Comparison of ENCODE assay signal across 9 cellular contexts in the genomic region with DNA sequence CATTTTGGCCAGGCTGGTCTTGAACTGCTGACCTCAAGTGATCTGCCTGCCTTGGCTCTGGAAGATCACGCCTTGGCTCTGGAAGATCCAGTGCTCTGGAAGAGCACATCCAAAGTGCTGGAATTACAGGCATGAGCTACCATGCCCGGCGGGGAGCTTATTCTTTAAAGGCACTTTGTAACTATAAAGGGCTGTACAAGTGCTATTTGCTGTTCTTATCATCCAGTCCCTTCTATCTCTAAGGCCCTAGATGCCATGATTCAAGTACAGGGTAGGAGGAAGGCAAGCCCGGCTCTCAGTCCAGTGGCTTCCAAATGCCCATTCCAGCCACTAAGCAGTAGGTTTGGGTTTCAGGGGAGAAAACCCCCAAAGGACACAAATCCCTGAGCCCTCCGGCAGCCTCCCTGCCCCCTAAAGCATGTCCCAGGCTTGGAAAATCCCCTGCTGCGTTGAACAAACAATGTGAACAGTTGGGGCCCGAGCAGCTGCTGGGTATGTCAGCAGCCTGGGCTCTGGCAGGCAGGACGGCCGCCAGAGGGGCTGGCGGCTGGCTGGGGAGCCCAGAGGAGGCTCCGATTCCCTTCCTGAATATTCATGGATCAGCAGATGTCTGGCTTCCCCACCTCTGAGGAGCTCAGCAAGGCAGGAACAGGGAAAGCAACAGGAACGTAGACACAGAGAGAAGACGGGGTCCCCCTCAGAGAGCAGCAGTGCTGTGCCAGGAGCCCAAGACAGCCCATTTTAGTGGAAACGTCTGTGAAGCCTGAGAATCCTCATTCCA. TPM values are rescaled to one million over a fixed set of nuclear protein-coding genes. Genes with fewer than 3 reads are reported as not detected.
DNase-seq lines count a peak whose midpoint lies in the region; ATAC-seq and TF ChIP-seq lines count a peak whose summit lies in the region.
"Had no signal": no experiment of that assay in that cellular context is flagged by ENCODE, and none has a peak within 500 bp of the region (broad histone marks: within the 10 kb centered on the region; RNA-seq: fewer than 3 reads in every experiment).

No MANE protein-coding gene starts in this region.

- H3K27ac ChIP-seq in SK-N-MC (peak overlapping the region; percentile 92), foreskin keratinocyte (no peak overlapping the region)

- ATAC-seq in HG03571 (IDR thresholded peaks at IDR 0.05; ENCODE audit: unreplicated experiment) (no peak), foreskin keratinocyte (no peak)

- TF ChIP-seq CTCF in foreskin keratinocyte (conservative IDR thresholded peaks at IDR 0.05), result no peak

- no peak overlapping the region for H3K4me3 ChIP-seq in MG63
- H3K4me3 ChIP-seq in SK-N-MC, result peak overlapping the region; percentile 68
- H3K4me3 ChIP-seq in skeletal muscle cell (ENCODE audit: low read depth, low read length), result peak overlapping the region; percentile 13

- H3K9ac ChIP-seq in SK-N-MC (ENCODE audit: insufficient read length), result no peak overlapping the region

- H3K27me3 ChIP-seq in MG63 (no peaks in the 10 kb centered on the region), foreskin keratinocyte (peaks cover 49% of the 10 kb centered on the region)

- H3K36me3 ChIP-seq in MG63, result no peaks in the 10 kb centered on the region
- H3K36me3 ChIP-seq in SK-N-MC (ENCODE audit: insufficient read depth, low read length), result no peaks in the 10 kb centered on the region

- DNase-seq in MG63, result peak; percentile 73
- peak; percentile 16 for DNase-seq in SK-N-MC (ENCODE audit: low read depth, low spot score)
- peak in 30 of 51 donors; percentile 3 to 65 (median 36) for DNase-seq in hypothalamus (lab: John Stamatoyannopoulos, UW)
- no peak for DNase-seq in skeletal muscle cell (ENCODE audit: low read depth)
- no peak for DNase-seq in stimulated activated CD4-positive, alpha-beta T cell treated with anti-CD3 and anti-CD28 coated beads, Interleukin-2, amount 100 ng/mL, for 48 hours
- no peak for DNase-seq in foreskin keratinocyte
- DNase-seq in putamen (ENCODE audit: low spot score), result no peak
- DNase-seq: effector CD8-positive, alpha-beta T cell had no signal

- H3K9me3 ChIP-seq in MG63, result no peaks in the 10 kb centered on the region
- H3K9me3 ChIP-seq in SK-N-MC (ENCODE audit: low read depth, low read length), result no peaks in the 10 kb centered on the region

- no peaks in the 10 kb centered on the region for H3K4me1 ChIP-seq in foreskin keratinocyte

RNA-seq across cellular contexts. Expression of a gene that starts 7.7 kb away (rescaled TPM):
- 1.1 and 3.0 TPM in 2 replicates for total RNA-seq in MG63 (2014; rRNA removed; shearing (Covaris generic); ENCODE audit: low replicate concordance)
- total RNA-seq in foreskin keratinocyte, result 0.10 and 0.11 TPM in 2 replicates
- polyA plus RNA-seq in foreskin keratinocyte, result 0.07 and 0.09 TPM in 2 replicates

RNA-seq across cellular contexts. Expression of a gene that starts 37.2 kb away (rescaled TPM):
- total RNA-seq in MG63 (2014; rRNA removed; shearing (Covaris generic); ENCODE audit: low replicate concordance), result not detected in 2 replicates
- not detected in 2 replicates for total RNA-seq in foreskin keratinocyte
- not detected in 2 replicates for polyA plus RNA-seq in foreskin keratinocyte

Comparison
In these comparisons a context has a peak if more than half of its experiments do, and no peak if none do; other contexts are left out.
1. DNase-seq: peak in MG63 (single experiment), SK-N-MC (single experiment) and hypothalamus (30 of 51); none in skeletal muscle cell (single experiment), stimulated activated CD4-positive, alpha-beta T cell treated with anti-CD3 and anti-CD28 coated beads, Interleukin-2, amount 100 ng/mL, for 48 hours (0 of 2), foreskin keratinocyte (0 of 2) and putamen (single experiment).